21 cellular contexts compared by ENCODE assay signal in genomic region chr16:57127836-57128235, GRCh38. TPM values are rescaled to one million over a fixed set of nuclear protein-coding genes. Genes with fewer than 3 reads are reported as not detected.
DNase-seq lines count a peak whose midpoint lies in the region; ATAC-seq, FAIRE-seq and TF ChIP-seq lines count a peak whose summit lies in the region.
"Had no signal": no experiment of that assay in that cellular context is flagged by ENCODE, and none has a peak within 500 bp of the region (broad histone marks: within the 10 kb centered on the region; RNA-seq: fewer than 3 reads in every experiment).

No MANE protein-coding gene starts in this region.

- H3K9me3 ChIP-seq in GM12878 (replicated peaks; ENCODE audit: control insufficient read depth, insufficient read depth, low read length) (no peaks in the 10 kb centered on the region), Karpas-422 (ENCODE audit: low read length) (no peaks in the 10 kb centered on the region)
- H3K9me3 ChIP-seq: transverse colon had no signal

- H3K9me3 Mint-ChIP-seq in activated T-cell treated with anti-CD3 and anti-CD28 coated beads, Interleukin-2, amount 50 U/mL, for 72 hours, result no peaks in the 10 kb centered on the region
- H3K9me3 Mint-ChIP-seq in stimulated activated memory B cell treated with anti-CD40 and anti-IgM and Interleukin-4, amounts not matched to agents 10 μg/mL and 1 μg/mL and 100 μg/mL, for 72 hours, result no peaks in the 10 kb centered on the region

- no peak for DNase-seq in activated T-cell treated with anti-CD3 and anti-CD28 coated beads, Interleukin-2, amount 50 U/mL, for 72 hours
- no peak for DNase-seq in activated T-cell treated with anti-CD3 and anti-CD28 coated beads, Interleukin-2, amount 50 U/mL, for 1 hour
- DNase-seq in GM12878 (ENCODE audit: low read depth, low spot score), result no peak
- no peak for DNase-seq in DMS 273 treated with DMSO at 0.1 percent for 48 hours (lab: John Stamatoyannopoulos, UW)
- DNase-seq in Karpas-422, result no peak
- DNase-seq in NCI-H748 treated with DMSO at 0.1 percent for 48 hours (lab: John Stamatoyannopoulos, UW), result no peak
- DNase-seq: ACHN; DMS79 treated with DMSO at 0.1 percent for 48 hours; foreskin keratinocyte; hypothalamus; kidney; NCI-H146; stimulated activated CD4-positive, alpha-beta T cell treated with anti-CD3 and anti-CD28 coated beads, Interleukin-12 subunit alpha, Interleukin-12 subunit beta, amount 100 ng/mL, for 4 hours; transverse colon had no signal

- no peak for ATAC-seq in activated T-cell treated with anti-CD3 and anti-CD28 coated beads, Interleukin-2, amount 50 U/mL, for 72 hours (replicated peaks in 1 of 2)
- ATAC-seq in HG03432 (IDR thresholded peaks at IDR 0.05; ENCODE audit: unreplicated experiment) (peak; percentile 6), GM12878 (peak; percentile 25)
- no peak for ATAC-seq in stimulated activated memory B cell treated with anti-CD40 and anti-IgM and Interleukin-4, amounts not matched to agents 10 μg/mL and 1 μg/mL and 100 μg/mL, for 72 hours
- ATAC-seq: foreskin keratinocyte had no signal

- H3K4me1 ChIP-seq in GM12878 (ENCODE audit: control insufficient read depth, insufficient read depth, low read length), result peaks cover 31% of the 10 kb centered on the region
- no peaks in the 10 kb centered on the region for H3K4me1 ChIP-seq in Karpas-422 (ENCODE audit: low read length)
- H3K4me1 ChIP-seq: foreskin keratinocyte had no signal

- RAD21 ChIA-PET in GM12878 (lab: Charles Lee; ENCODE audit: unreplicated experiment), result interaction anchor here (1.2 to 2.7 kb wide), 4 partner anchors 13 to 43 kb away, joined by 4 to 6 read pairs (median 5); partner anchors contain the start of gene CPNE2

- no peaks in the 10 kb centered on the region for H3K27me3 Mint-ChIP-seq in activated T-cell treated with anti-CD3 and anti-CD28 coated beads, Interleukin-2, amount 50 U/mL, for 72 hours (ENCODE audit: low read depth)
- no peaks in the 10 kb centered on the region for H3K27me3 Mint-ChIP-seq in stimulated activated memory B cell treated with anti-CD40 and anti-IgM and Interleukin-4, amounts not matched to agents 10 μg/mL and 1 μg/mL and 100 μg/mL, for 72 hours

- no peaks in the 10 kb centered on the region for H3K27me3 ChIP-seq in GM12878 (replicated peaks in 1 of 2; ENCODE audit: control insufficient read depth in 2 of 2, insufficient read depth in 2 of 2, low read length in 1 of 2)
- no peaks in the 10 kb centered on the region for H3K27me3 ChIP-seq in Karpas-422 (ENCODE audit: low read length)
- H3K27me3 ChIP-seq: foreskin keratinocyte, transverse colon had no signal

- no peak for TF ChIP-seq POLR2A in GM12878 (IDR thresholded peaks at IDR 0.05; ENCODE audit: low read depth, low read length)

- H3K36me3 Mint-ChIP-seq in activated T-cell treated with anti-CD3 and anti-CD28 coated beads, Interleukin-2, amount 50 U/mL, for 72 hours (ENCODE audit: insufficient read depth in 2 of 2), result no peaks in the 10 kb centered on the region
- H3K36me3 Mint-ChIP-seq in stimulated activated memory B cell treated with anti-CD40 and anti-IgM and Interleukin-4, amounts not matched to agents 10 μg/mL and 1 μg/mL and 100 μg/mL, for 72 hours, result peaks cover 6% of the 10 kb centered on the region

- no peak for TF ChIP-seq CTCF in GM12878 (IDR thresholded peaks at IDR 0.05 in 2 of 3, conservative IDR thresholded peaks at IDR 0.05 in 1 of 3; ENCODE audit: control insufficient read depth in 2 of 3, extremely low read depth in 1 of 3, insufficient read depth in 1 of 3, low read depth in 3 of 3, low read length in 3 of 3)

- CTCF ChIA-PET in GM12878 (lab: Yijun Ruan, JAX), result interaction anchor here (0.9 to 1.3 kb wide), 4 partner anchors 9 to 34 kb away, joined by 3 to 6 read pairs (median 4); no protein-coding TSS in a partner anchor

- H3K4me3 Mint-ChIP-seq in activated T-cell treated with anti-CD3 and anti-CD28 coated beads, Interleukin-2, amount 50 U/mL, for 72 hours, result peak overlapping the region; percentile 35 to 43
- no peak overlapping the region for H3K4me3 Mint-ChIP-seq in stimulated activated memory B cell treated with anti-CD40 and anti-IgM and Interleukin-4, amounts not matched to agents 10 μg/mL and 1 μg/mL and 100 μg/mL, for 72 hours
- H3K4me3 Mint-ChIP-seq: CD14-positive monocyte had no signal

- WGBS in GM12878 (ENCODE audit: insufficient coverage, insufficient replicate concordance, low lambda C conversion rate, missing lambda C conversion rate), result 63% methylated on average over 7 of the region's 7 CpGs

- no peaks in the 10 kb centered on the region for H3K79me2 ChIP-seq in GM12878 (ENCODE audit: control insufficient read depth, insufficient read depth, low read length)
- no peaks in the 10 kb centered on the region for H3K79me2 ChIP-seq in Karpas-422 (ENCODE audit: low read length)

- no peak for TF ChIP-seq RAD21 in GM12878 (IDR thresholded peaks at IDR 0.05; ENCODE audit: insufficient read depth, low read depth, low read length)

- peak overlapping the region; percentile 75 for H3K27ac Mint-ChIP-seq in activated T-cell treated with anti-CD3 and anti-CD28 coated beads, Interleukin-2, amount 50 U/mL, for 72 hours
- peak overlapping the region; percentile 3 for H3K27ac Mint-ChIP-seq in stimulated activated memory B cell treated with anti-CD40 and anti-IgM and Interleukin-4, amounts not matched to agents 10 μg/mL and 1 μg/mL and 100 μg/mL, for 72 hours

- peaks cover 95% of the 10 kb centered on the region for H3K4me1 Mint-ChIP-seq in activated T-cell treated with anti-CD3 and anti-CD28 coated beads, Interleukin-2, amount 50 U/mL, for 72 hours (ENCODE audit: low read depth)
- peaks cover 30% of the 10 kb centered on the region for H3K4me1 Mint-ChIP-seq in stimulated activated memory B cell treated with anti-CD40 and anti-IgM and Interleukin-4, amounts not matched to agents 10 μg/mL and 1 μg/mL and 100 μg/mL, for 72 hours

- FAIRE-seq in GM12878 (lab: Jason Lieb, UNC), result no peak
- FAIRE-seq: H1, kidney had no signal

- SMC1A ChIA-PET in GM12878 (lab: Charles Lee; ENCODE audit: uncharacterized antibody, unreplicated experiment), result interaction anchor here (1.1 to 1.9 kb wide), 6 partner anchors 14 to 172 kb away, joined by 3 to 10 read pairs (median 4); partner anchors contain the start of gene CPNE2

- H2AFZ ChIP-seq in GM12878 (ENCODE audit: control insufficient read depth, low read depth, low read length), result no peak overlapping the region; the same call in 1 of the 2 replicates
- H2AFZ ChIP-seq in Karpas-422 (ENCODE audit: low read length), result no peak overlapping the region

- no peak for TF ChIP-seq EP300 in GM12878 (IDR thresholded peaks at IDR 0.05; ENCODE audit: borderline replicate concordance in 1 of 2, control insufficient read depth in 1 of 2, low read depth in 2 of 2, low read length in 2 of 2)

- BruUV-seq in GM12878 (replicated peaks; lab: Mats Ljungman, UMichigan), result no TSS peak

- H3K36me3 ChIP-seq in GM12878 (ENCODE audit: control insufficient read depth in 2 of 2, insufficient read depth in 2 of 2, low read length in 1 of 2) (no peaks in the 10 kb centered on the region), Karpas-422 (ENCODE audit: insufficient read depth, low read length) (no peaks in the 10 kb centered on the region)
- H3K36me3 ChIP-seq: transverse colon had no signal

- POLR2A ChIA-PET in GM12878 (lab: Charles Lee), result interaction anchor here (0.5 to 1.3 kb wide), 5 partner anchors 14 to 25 kb away, joined by 3 to 4 read pairs (median 3); no protein-coding TSS in a partner anchor

- H3K27ac ChIP-seq in GM12878 (ENCODE audit: control insufficient read depth, insufficient read depth) (peak overlapping the region; percentile 46; the same call in 1 of the 2 replicates), Karpas-422 (ENCODE audit: low read length) (no peak overlapping the region)
- H3K27ac ChIP-seq: epithelial cell of prostate, foreskin keratinocyte, RWPE1, transverse colon, VCaP had no signal

- H4K20me1 ChIP-seq in GM12878 (ENCODE audit: control insufficient read depth, insufficient read depth), result no peaks in the 10 kb centered on the region
- H4K20me1 ChIP-seq in Karpas-422 (ENCODE audit: insufficient read depth, low read depth, low read length), result no peaks in the 10 kb centered on the region

- H3K9ac ChIP-seq in GM12878 (ENCODE audit: control insufficient read depth, insufficient read depth, low read length) (no peak overlapping the region), Karpas-422 (ENCODE audit: low read length) (no peak overlapping the region)

- no peaks in the 10 kb centered on the region for H3K9me2 ChIP-seq in Karpas-422 (replicated peaks; ENCODE audit: insufficient read depth, low read length)

- in situ Hi-C loops in GM12878 (cut with MboI), result no loop called here

- H3K4me2 ChIP-seq in GM12878 (ENCODE audit: control insufficient read depth, insufficient read depth) (no peak overlapping the region), Karpas-422 (ENCODE audit: low read depth, low read length, poor library complexity, severe bottlenecking) (no peak overlapping the region)

- H3K4me3 ChIP-seq in GM12878 (no peak overlapping the region), Karpas-422 (ENCODE audit: low read length) (no peak overlapping the region)
- H3K4me3 ChIP-seq: transverse colon had no signal

- intact Hi-C loops in GM12878 (cut with micrococcal nuclease; ENCODE audit: unreplicated experiment), result loop anchor here (5.0 kb wide), 1 partner anchor 39 kb away; no protein-coding TSS in a partner anchor

RNA-seq across cellular contexts. Expression of gene CPNE2, which starts 35.5 kb away (rescaled TPM):
- total RNA-seq in activated T-cell treated with anti-CD3 and anti-CD28 coated beads, Interleukin-2, amount 50 U/mL, for 72 hours, result 10 to 100 TPM in 1 of 2 donors, 1 to 10 TPM in 1; 9.4 to 15.1 TPM
- total RNA-seq in GM12878 (2013; cell fraction: nucleolus; rRNA removed), result 7.8 and 9.0 TPM in 2 replicates
- total RNA-seq in GM12878 (2014; rRNA removed) (13.6 and 14.5 TPM in 2 replicates), GM12878 (2014; rRNA removed; fragmentation: Illumina TruSeq; extraction: Trizol) (9.8 and 10.5 TPM in 2 replicates), GM12878 (2021) (13.7 and 14.5 TPM in 2 replicates)
- polyA plus RNA-seq in GM12878 (2011; ENCODE audit: low read depth), result 5.7 TPM
- polyA plus RNA-seq in GM12878 (2011; rRNA removed) (3.4 and 7.7 TPM in 2 replicates), GM12878 (2014; fragmentation: Illumina TruSeq; extraction: Trizol) (16.9 and 18.5 TPM in 2 replicates), GM12878 (2014; fragmentation: Nextera tagmentation; extraction: Ambion mirVana) (1 to 10 TPM; 4.8 to 5.6 TPM), GM12878 (2014; rRNA removed) (22.1 and 23.5 TPM in 2 replicates), GM12878 (2016; fragmentation: Nextera tagmentation; extraction: Ambion mirVana) (10 to 100 TPM in 1 of 2 experiments, 1 to 10 TPM in 1; 3.1 to 10.0 TPM)
- 8.4 and 10.6 TPM in 2 replicates for polyA plus RNA-seq in GM12878 (2011; cell fraction: cytosol; rRNA removed)
- polyA plus RNA-seq in GM12878 (2011; cell fraction: nucleus; rRNA removed), result 4.7 and 6.0 TPM in 2 replicates
- 7.1 and 12.0 TPM in 2 replicates for polyA plus RNA-seq in GM12878 (2012)
- polyA minus RNA-seq in GM12878 (2011; rRNA and poly(A)+ RNA removed), result 5.6 and 8.1 TPM in 2 replicates
- polyA minus RNA-seq in GM12878 (2011; cell fraction: cytosol; rRNA and poly(A)+ RNA removed), result 2.5 and 2.8 TPM in 2 replicates
- polyA minus RNA-seq in GM12878 (2011; cell fraction: nucleus; rRNA and poly(A)+ RNA removed), result 2.1 and 5.5 TPM in 2 replicates
- 4.6 and 5.1 TPM in 2 replicates for total RNA-seq in Karpas-422 (2014; rRNA removed; shearing (Covaris generic); ENCODE audit: low replicate concordance)

RNA-seq across cellular contexts. Expression of gene PSME3IP1, which starts 58.0 kb away (rescaled TPM):
- total RNA-seq in activated T-cell treated with anti-CD3 and anti-CD28 coated beads, Interleukin-2, amount 50 U/mL, for 72 hours, result 100 to 1,000 TPM; 120 to 140 TPM
- 80.2 and 90.1 TPM in 2 replicates for total RNA-seq in GM12878 (2013; cell fraction: nucleolus; rRNA removed)
- total RNA-seq in GM12878 (2014; rRNA removed) (67.9 and 82.1 TPM in 2 replicates), GM12878 (2014; rRNA removed; fragmentation: Illumina TruSeq; extraction: Trizol) (146 and 152 TPM in 2 replicates), GM12878 (2021) (101 and 104 TPM in 2 replicates)
- 51.7 TPM for polyA plus RNA-seq in GM12878 (2011; ENCODE audit: low read depth)
- polyA plus RNA-seq in GM12878 (2011; rRNA removed) (114 and 117 TPM in 2 replicates), GM12878 (2014; fragmentation: Illumina TruSeq; extraction: Trizol) (174 and 180 TPM in 2 replicates), GM12878 (2014; fragmentation: Nextera tagmentation; extraction: Ambion mirVana) (10 to 100 TPM; 72.5 to 90.2 TPM), GM12878 (2014; rRNA removed) (94.6 and 106 TPM in 2 replicates), GM12878 (2016; fragmentation: Nextera tagmentation; extraction: Ambion mirVana) (100 to 1,000 TPM; 135 to 143 TPM)
- 134 and 137 TPM in 2 replicates for polyA plus RNA-seq in GM12878 (2011; cell fraction: cytosol; rRNA removed)
- polyA plus RNA-seq in GM12878 (2011; cell fraction: nucleus; rRNA removed), result 121 and 124 TPM in 2 replicates
- 70.8 and 73.8 TPM in 2 replicates for polyA plus RNA-seq in GM12878 (2012)
- polyA minus RNA-seq in GM12878 (2011; rRNA and poly(A)+ RNA removed), result 83.2 and 109 TPM in 2 replicates
- polyA minus RNA-seq in GM12878 (2011; cell fraction: cytosol; rRNA and poly(A)+ RNA removed), result 33.0 and 36.1 TPM in 2 replicates
- 22.6 and 36.0 TPM in 2 replicates for polyA minus RNA-seq in GM12878 (2011; cell fraction: nucleus; rRNA and poly(A)+ RNA removed)
- total RNA-seq in Karpas-422 (2014; rRNA removed; shearing (Covaris generic); ENCODE audit: low replicate concordance), result 84.0 and 98.4 TPM in 2 replicates

RNA-seq across cellular contexts. Expression of gene RSPRY1, which starts 58.3 kb away (rescaled TPM):
- 10 to 100 TPM; 33.9 to 39.8 TPM for total RNA-seq in activated T-cell treated with anti-CD3 and anti-CD28 coated beads, Interleukin-2, amount 50 U/mL, for 72 hours
- total RNA-seq in GM12878 (2013; cell fraction: nucleolus; rRNA removed), result 126 and 145 TPM in 2 replicates
- total RNA-seq in GM12878 (2014; rRNA removed) (35.0 and 37.5 TPM in 2 replicates), GM12878 (2014; rRNA removed; fragmentation: Illumina TruSeq; extraction: Trizol) (41.2 and 44.8 TPM in 2 replicates), GM12878 (2021) (38.0 and 40.5 TPM in 2 replicates)
- 26.3 TPM for polyA plus RNA-seq in GM12878 (2011; ENCODE audit: low read depth)
- polyA plus RNA-seq in GM12878 (2011; rRNA removed) (47.7 and 50.8 TPM in 2 replicates), GM12878 (2014; fragmentation: Illumina TruSeq; extraction: Trizol) (41.8 and 47.7 TPM in 2 replicates), GM12878 (2014; fragmentation: Nextera tagmentation; extraction: Ambion mirVana) (10 to 100 TPM; 18.5 to 25.1 TPM), GM12878 (2014; rRNA removed) (24.0 and 29.1 TPM in 2 replicates), GM12878 (2016; fragmentation: Nextera tagmentation; extraction: Ambion mirVana) (10 to 100 TPM; 44.8 to 57.0 TPM)
- polyA plus RNA-seq in GM12878 (2011; cell fraction: cytosol; rRNA removed), result 28.1 and 32.9 TPM in 2 replicates
- polyA plus RNA-seq in GM12878 (2011; cell fraction: nucleus; rRNA removed), result 33.1 and 59.7 TPM in 2 replicates
- 19.0 and 28.2 TPM in 2 replicates for polyA plus RNA-seq in GM12878 (2012)
- 82.9 and 86.9 TPM in 2 replicates for polyA minus RNA-seq in GM12878 (2011; rRNA and poly(A)+ RNA removed)
- polyA minus RNA-seq in GM12878 (2011; cell fraction: cytosol; rRNA and poly(A)+ RNA removed), result 26.6 and 31.1 TPM in 2 replicates
- polyA minus RNA-seq in GM12878 (2011; cell fraction: nucleus; rRNA and poly(A)+ RNA removed), result 41.8 and 66.1 TPM in 2 replicates
- total RNA-seq in Karpas-422 (2014; rRNA removed; shearing (Covaris generic); ENCODE audit: low replicate concordance), result 23.7 and 26.4 TPM in 2 replicates

Comparison
In these comparisons a context has a peak if more than half of its experiments do, and no peak if none do; other contexts are left out.
1. ATAC-seq: peak in HG03432 (single experiment) and GM12878 (single experiment); none in activated T-cell treated with anti-CD3 and anti-CD28 coated beads, Interleukin-2, amount 50 U/mL, for 72 hours (0 of 2) and stimulated activated memory B cell treated with anti-CD40 and anti-IgM and Interleukin-4, amounts not matched to agents 10 μg/mL and 1 μg/mL and 100 μg/mL, for 72 hours (single experiment).